In the genomic region with DNA sequence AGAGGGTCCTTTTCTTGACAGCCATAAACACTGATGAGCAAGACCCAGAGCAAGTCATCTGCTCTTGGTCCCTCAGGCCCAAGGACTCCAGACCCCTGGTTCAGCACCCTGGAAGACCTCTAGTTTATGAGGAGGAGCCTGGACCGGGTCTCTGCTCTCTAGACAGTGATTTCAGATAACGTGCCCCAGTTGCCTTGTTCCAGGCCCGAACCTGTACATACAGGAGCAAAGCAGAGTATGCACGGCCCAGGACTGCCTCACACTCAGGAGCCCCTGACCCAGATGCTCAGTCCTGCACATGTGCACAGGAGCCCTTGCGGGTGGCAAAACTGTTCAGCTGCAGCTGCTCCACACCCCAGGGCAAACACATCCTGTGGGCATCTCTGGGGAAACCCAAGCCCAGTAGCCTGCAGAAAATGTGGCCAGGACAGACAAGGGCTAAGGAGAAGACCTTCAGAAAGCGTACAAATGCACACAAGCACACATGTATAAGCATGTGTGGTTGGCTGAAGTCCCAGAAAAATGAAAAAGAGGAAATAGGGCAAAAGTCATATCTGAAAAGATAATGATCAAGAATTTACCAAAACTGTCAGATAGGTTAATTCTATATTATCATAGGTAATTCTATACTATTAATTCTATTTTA, we compare ENCODE assay signal across 21 cellular contexts. TPM values are rescaled to one million over a fixed set of nuclear protein-coding genes. Genes with fewer than 3 reads are reported as not detected.
DNase-seq lines count a peak whose midpoint lies in the region; ATAC-seq and TF ChIP-seq lines count a peak whose summit lies in the region.
"Had no signal": no experiment of that assay in that cellular context is flagged by ENCODE, and none has a peak within 500 bp of the region (broad histone marks: within the 10 kb centered on the region; RNA-seq: fewer than 3 reads in every experiment).

No MANE protein-coding gene starts in this region.

- H3K9me3 ChIP-seq in ascending aorta = peaks cover 0 to 2% of the 10 kb centered on the region in 2 donors
- H3K9me3 ChIP-seq in mesenchymal stem cell (ENCODE audit: control insufficient read depth, low read length) = no peaks in the 10 kb centered on the region
- no peaks in the 10 kb centered on the region for H3K9me3 ChIP-seq in aorta (ENCODE audit: control insufficient read depth, low read length)
- H3K9me3 ChIP-seq: thyroid gland had no signal

- H3K79me1 ChIP-seq in mesenchymal stem cell (replicated peaks; ENCODE audit: low read length, poor library complexity, severe bottlenecking) = no peaks in the 10 kb centered on the region

- peak overlapping the region in 1 of 2 experiments; percentile 15 for H2BK12ac ChIP-seq in mesenchymal stem cell (ENCODE audit: low read length in 2 of 2)

- H2BK15ac ChIP-seq in mesenchymal stem cell (ENCODE audit: low read depth, poor library complexity, severe bottlenecking) = no peak overlapping the region

- no peak overlapping the region for H4K91ac ChIP-seq in mesenchymal stem cell (ENCODE audit: low read length)

- WGBS in mesenchymal stem cell = 94% methylated on average over 6 of the region's 6 CpGs
- WGBS in aorta, 2 donors = 80 to 88% methylated on average over 6 of the region's 6 CpGs

- no peak overlapping the region for H3K4ac ChIP-seq in mesenchymal stem cell (ENCODE audit: low read depth in 1 of 2, low read length in 2 of 2)

- peak overlapping the region in 1 of 2 experiments; percentile 32 for H3K18ac ChIP-seq in mesenchymal stem cell (ENCODE audit: low read depth in 1 of 2, low read length in 2 of 2)

- H3K4me2 ChIP-seq in mesenchymal stem cell (ENCODE audit: low read length, poor library complexity, severe bottlenecking) = no peak overlapping the region

- intact Hi-C loops in ascending aorta (cut with DNase I) (no loop called here), aorta (cut with DNase I) (loop anchor here in 1 of 2 donors (10.0 kb wide), 1 partner anchor 84 kb away; the partner anchor contains the start of gene ITGA11), posterior cingulate gyrus (cut with DNase I) (loop anchor here (1.0 kb wide), 1 partner anchor 189 kb away; no protein-coding TSS in a partner anchor)

- peak overlapping the region; percentile 8 for H2AK5ac ChIP-seq in mesenchymal stem cell (ENCODE audit: low read length, severe bottlenecking)

- no peak overlapping the region for H2BK5ac ChIP-seq in mesenchymal stem cell (ENCODE audit: low read depth, low read length, poor library complexity, severe bottlenecking)

- no peak overlapping the region for H3K23ac ChIP-seq in mesenchymal stem cell (ENCODE audit: low read length in 2 of 2)

- no peak for TF ChIP-seq CTCF in ascending aorta (IDR thresholded peaks at IDR 0.05)

- ATAC-seq in aorta (ENCODE audit: low FRiP score) = no peak
- ATAC-seq: HCT116, Right ventricle myocardium inferior had no signal

- H2BK120ac ChIP-seq in mesenchymal stem cell (ENCODE audit: low read depth, low read length) = no peak overlapping the region

- H3K27ac ChIP-seq in ascending aorta (peak overlapping the region; percentile 83 to 94), mesenchymal stem cell (ENCODE audit: low read length, poor library complexity, severe bottlenecking) (no peak overlapping the region), aorta (ENCODE audit: low read depth in 1 of 2, low read length in 2 of 2) (peak overlapping the region; percentile 92 to 98)
- H3K27ac ChIP-seq: WERI-Rb-1 had no signal

- peaks cover 11 to 19% of the 10 kb centered on the region in 2 donors for H3K4me1 ChIP-seq in ascending aorta
- H3K4me1 ChIP-seq in mesenchymal stem cell (ENCODE audit: control insufficient read depth, insufficient read depth, low read depth, low read length) = peaks cover 8% of the 10 kb centered on the region
- H3K4me1 ChIP-seq in aorta (ENCODE audit: control insufficient read depth in 1 of 2, insufficient read depth in 2 of 2, low read length in 2 of 2) = peaks cover 3 to 11% of the 10 kb centered on the region in 2 donors

- DNase-seq in SKM-1 treated with dmso at 0.1 percent for 144 hours (lab: John Stamatoyannopoulos, UW; ENCODE audit: unreplicated experiment) (peak; percentile 3), SKM-1 (lab: John Stamatoyannopoulos, UW; ENCODE audit: unreplicated experiment) (no peak), ascending aorta (ENCODE audit: low spot score in 2 of 2) (no peak), mesenchymal stem cell (no peak), aorta (no peak), posterior cingulate gyrus (no peak), NK-92 (lab: John Stamatoyannopoulos, UW; ENCODE audit: unreplicated experiment) (no peak)
- no peak for DNase-seq in stimulated activated CD4-positive, alpha-beta T cell treated with anti-CD3 and anti-CD28 coated beads, Interleukin-4, amount 100 ng/mL, for 1 hour
- DNase-seq: activated CD4-positive, alpha-beta T cell treated with anti-CD3 and anti-CD28 coated beads, Interleukin-2, amount 50 U/mL, for 48 hours; activated naive CD4-positive, alpha-beta T cell; C1 segment of cervical spinal cord; heart right ventricle; NCI-H1092; NCI-H2081; NCI-H524; T-helper 1 cell; thyroid gland; WERI-Rb-1 had no signal

- no peak overlapping the region for H3K9ac ChIP-seq in mesenchymal stem cell (ENCODE audit: low read length)

- H3K36me3 ChIP-seq in ascending aorta (no peaks in the 10 kb centered on the region), mesenchymal stem cell (ENCODE audit: control insufficient read depth in 1 of 2, insufficient read depth in 2 of 2, low read depth in 1 of 2, low read length in 2 of 2) (no peaks in the 10 kb centered on the region), aorta (ENCODE audit: control insufficient read depth in 1 of 2, insufficient read depth in 2 of 2, low read length in 1 of 2) (no peaks in the 10 kb centered on the region)
- H3K36me3 ChIP-seq: heart right ventricle, thyroid gland, WERI-Rb-1 had no signal

- no peak overlapping the region for H2AFZ ChIP-seq in mesenchymal stem cell (ENCODE audit: low read depth, low read length)

- H3K27me3 ChIP-seq in ascending aorta (no peaks in the 10 kb centered on the region), mesenchymal stem cell (ENCODE audit: control insufficient read depth in 1 of 2, insufficient read depth in 1 of 2, low read length in 2 of 2) (peaks cover 0 to 8% of the 10 kb centered on the region in 2 experiments), aorta (ENCODE audit: control insufficient read depth in 1 of 2, insufficient read depth in 2 of 2, low read length in 1 of 2) (no peaks in the 10 kb centered on the region)
- H3K27me3 ChIP-seq: heart right ventricle, thyroid gland had no signal

- H3K4me3 ChIP-seq in ascending aorta = no peak overlapping the region
- H3K4me3 ChIP-seq in mesenchymal stem cell (ENCODE audit: insufficient read depth in 1 of 2, low read depth in 1 of 2, low read length in 2 of 2) = no peak overlapping the region
- no peak overlapping the region for H3K4me3 ChIP-seq in aorta (ENCODE audit: low read length in 2 of 2)
- H3K4me3 ChIP-seq: heart right ventricle, lung, thyroid gland had no signal

- H4K8ac ChIP-seq in mesenchymal stem cell (ENCODE audit: low read length) = no peak overlapping the region

- peak overlapping the region in 1 of 2 experiments; percentile 13 for H3K14ac ChIP-seq in mesenchymal stem cell (ENCODE audit: low read length in 2 of 2)

RNA-seq across cellular contexts. Expression of gene CORO2B, which starts 59.9 kb away (rescaled TPM):
- total RNA-seq in ascending aorta (11.0 TPM), aorta (1 to 10 TPM; 3.8 to 9.2 TPM)
- 6.0 TPM for polyA plus RNA-seq in mesenchymal stem cell (2013, experiment 1 of 2)
- 6.3 TPM for polyA plus RNA-seq in mesenchymal stem cell (2013, experiment 2 of 2)
- 1 to 10 TPM; 1.8 to 6.2 TPM for polyA plus RNA-seq in aorta
